34 cellular contexts compared by ENCODE assay signal in genomic region chr10:28396317-28396716, GRCh38.
"Had no signal": no experiment of that assay in that cellular context is flagged by ENCODE, and none has a peak within 500 bp of the region (broad histone marks: within the 10 kb centered on the region; RNA-seq: fewer than 3 reads in every experiment).

No MANE protein-coding gene starts in this region.

- H3K4me3 ChIP-seq: ascending aorta, cardiac muscle cell, Peyer's patch, SJSA1 had no signal

- H3K9me3 Mint-ChIP-seq: activated CD4-positive, alpha-beta memory T cell treated with anti-CD3 and anti-CD28 coated beads, Interleukin-2, amount 10 ng/mL, durations not matched to agents 7 days and 5 days; activated CD4-positive, alpha-beta T cell treated with anti-CD3 and anti-CD28 coated beads, Interleukin-2, amount 10 ng/mL, durations not matched to agents 7 days and 5 days; activated naive CD8-positive, alpha-beta T cell treated with anti-CD3 and anti-CD28 coated beads for 36 hours; activated T-cell treated with anti-CD3 and anti-CD28 coated beads, Interleukin-2, amount 50 U/mL, for 72 hours; activated T-helper 17 cell treated with anti-CD3 and anti-CD28 coated beads, Interleukin-2, amount 50 U/mL, for 72 hours; central memory CD8-positive, alpha-beta T cell had no signal

- H3K27me3 Mint-ChIP-seq: activated CD8-positive, alpha-beta memory T cell treated with anti-CD3 and anti-CD28 coated beads, Interleukin-2, amount 10 ng/mL, durations not matched to agents 7 days and 5 days had no signal

- DNase-seq: activated CD4-positive, alpha-beta memory T cell treated with anti-CD3 and anti-CD28 coated beads, Interleukin-2, amount 10 ng/mL, durations not matched to agents 7 days and 5 days; activated CD4-positive, alpha-beta T cell treated with anti-CD3 and anti-CD28 coated beads for 36 hours; activated CD4-positive, alpha-beta T cell treated with anti-CD3 and anti-CD28 coated beads, Interleukin-2, amount 10 ng/mL, durations not matched to agents 7 days and 5 days; activated CD8-positive, alpha-beta memory T cell treated with anti-CD3 and anti-CD28 coated beads for 24 hours; activated CD8-positive, alpha-beta memory T cell treated with anti-CD3 and anti-CD28 coated beads, Interleukin-2, amount 10 ng/mL, durations not matched to agents 7 days and 5 days; activated CD8-positive, alpha-beta memory T cell treated with anti-CD3 and anti-CD28 coated beads, Interleukin-2, amount 50 U/mL, for 48 hours; activated effector memory CD4-positive, alpha-beta T cell treated with anti-CD3 and anti-CD28 coated beads, Interleukin-2, amount 50 U/mL, for 16 hours; activated naive CD4-positive, alpha-beta T cell; activated naive CD4-positive, alpha-beta T cell treated with anti-CD3 and anti-CD28 coated beads, Interleukin-2, amount 50 U/mL, for 16 hours; activated naive CD8-positive, alpha-beta T cell treated with anti-CD3 and anti-CD28 coated beads for 36 hours; activated T-cell treated with anti-CD3 and anti-CD28 coated beads, Interleukin-2, amount 50 U/mL, for 72 hours; amygdala; NCI-H1092 treated with DMSO at 0.1 percent for 48 hours; NCI-H1417; NCI-H146; NCI-H187; NCI-H2029 treated with DMSO at 0.1 percent for 48 hours; NCI-H2107; NCI-H2171; NCI-H510A; NCI-H526; NCI-H748 treated with DMSO at 0.1 percent for 48 hours; NK-92 treated with Interleukin-12 subunit alpha and Interleukin-12 subunit beta, amount 100 ng/mL, for 24 hours; PC-3; Peyer's patch; RPMI8226; SHP77 treated with DMSO at 0.1 percent for 48 hours; SW 1271; T1000 had no signal

- H3K4me3 Mint-ChIP-seq: activated CD4-positive, alpha-beta memory T cell treated with anti-CD3 and anti-CD28 coated beads, Interleukin-2, amount 10 ng/mL, durations not matched to agents 7 days and 5 days; activated CD4-positive, alpha-beta T cell treated with anti-CD3 and anti-CD28 coated beads for 36 hours; activated CD4-positive, alpha-beta T cell treated with anti-CD3 and anti-CD28 coated beads, Interleukin-2, amount 10 ng/mL, durations not matched to agents 7 days and 5 days; activated CD8-positive, alpha-beta memory T cell treated with anti-CD3 and anti-CD28 coated beads, Interleukin-2, amount 10 ng/mL, durations not matched to agents 7 days and 5 days; activated naive CD8-positive, alpha-beta T cell treated with anti-CD3 and anti-CD28 coated beads for 36 hours; activated T-cell treated with anti-CD3 and anti-CD28 coated beads, Interleukin-2, amount 50 U/mL, for 72 hours; activated T-helper 17 cell treated with anti-CD3 and anti-CD28 coated beads, Interleukin-2, amount 50 U/mL, for 72 hours; central memory CD8-positive, alpha-beta T cell had no signal

- H3K27me3 ChIP-seq: ascending aorta, cardiac muscle cell, Peyer's patch had no signal

- H3K36me3 ChIP-seq: ascending aorta, cardiac muscle cell, Peyer's patch, SJSA1 had no signal

- H3K9me3 ChIP-seq: ascending aorta, Peyer's patch, SJSA1 had no signal

- ATAC-seq: activated CD4-positive, alpha-beta T cell treated with anti-CD3 and anti-CD28 coated beads for 36 hours; activated CD8-positive, alpha-beta memory T cell treated with anti-CD3 and anti-CD28 coated beads, Interleukin-2, amount 10 ng/mL, durations not matched to agents 7 days and 5 days; activated T-cell treated with anti-CD3 and anti-CD28 coated beads, Interleukin-2, amount 50 U/mL, for 72 hours; activated T-helper 17 cell treated with anti-CD3 and anti-CD28 coated beads, Interleukin-2, amount 50 U/mL, for 72 hours; PC-3 had no signal

- H3K4me1 ChIP-seq: SJSA1 had no signal

- H3K27ac ChIP-seq: ascending aorta, cardiac muscle cell, Peyer's patch, SJSA1 had no signal

- H3K36me3 Mint-ChIP-seq: activated CD8-positive, alpha-beta memory T cell treated with anti-CD3 and anti-CD28 coated beads, Interleukin-2, amount 10 ng/mL, durations not matched to agents 7 days and 5 days; activated naive CD8-positive, alpha-beta T cell treated with anti-CD3 and anti-CD28 coated beads for 36 hours had no signal

- H3K27ac Mint-ChIP-seq: activated CD4-positive, alpha-beta memory T cell treated with anti-CD3 and anti-CD28 coated beads, Interleukin-2, amount 10 ng/mL, durations not matched to agents 7 days and 5 days; activated CD4-positive, alpha-beta T cell treated with anti-CD3 and anti-CD28 coated beads for 36 hours; activated CD4-positive, alpha-beta T cell treated with anti-CD3 and anti-CD28 coated beads, Interleukin-2, amount 10 ng/mL, durations not matched to agents 7 days and 5 days; activated CD8-positive, alpha-beta memory T cell treated with anti-CD3 and anti-CD28 coated beads, Interleukin-2, amount 10 ng/mL, durations not matched to agents 7 days and 5 days; activated naive CD8-positive, alpha-beta T cell treated with anti-CD3 and anti-CD28 coated beads for 36 hours; activated T-cell treated with anti-CD3 and anti-CD28 coated beads, Interleukin-2, amount 50 U/mL, for 72 hours; activated T-helper 17 cell treated with anti-CD3 and anti-CD28 coated beads, Interleukin-2, amount 50 U/mL, for 72 hours had no signal
